In the genomic region with DNA sequence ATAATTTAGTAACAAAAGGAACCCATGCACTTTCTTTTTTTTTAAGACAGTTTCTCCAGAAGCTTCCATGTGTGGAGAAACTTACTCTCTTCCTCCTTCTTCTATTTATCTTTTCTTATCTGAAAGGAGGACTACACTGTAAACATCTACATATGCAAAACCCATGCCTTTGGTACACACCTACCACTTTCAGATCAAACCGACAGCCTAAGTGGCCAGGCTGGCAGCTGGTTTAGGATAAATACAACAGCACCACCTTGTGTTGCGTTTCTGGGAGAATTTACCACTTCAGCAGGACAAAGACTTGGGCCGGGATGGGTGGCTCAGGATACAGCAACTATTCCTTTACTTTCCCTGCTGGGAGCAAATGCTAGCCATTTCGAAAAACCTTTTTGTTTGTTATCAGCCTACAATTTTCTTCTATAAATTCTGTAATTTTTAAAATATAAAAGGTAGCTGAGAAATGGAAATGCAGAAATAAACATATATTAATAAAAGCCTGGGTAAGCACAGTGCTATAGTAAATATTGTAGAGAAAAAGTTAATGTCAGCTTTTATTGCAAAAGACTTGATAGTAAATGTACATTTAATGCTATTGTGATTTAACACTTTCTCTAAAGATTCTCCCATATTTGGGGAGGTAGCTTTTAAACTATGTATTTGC, we compare ENCODE assay signal across 8 cellular contexts.
DNase-seq lines count a peak whose midpoint lies in the region; ATAC-seq, FAIRE-seq and TF ChIP-seq lines count a peak whose summit lies in the region.

No MANE protein-coding gene starts in this region.

- no peak for TF ChIP-seq EP300 in HepG2 (IDR thresholded peaks at IDR 0.05; ENCODE audit: low read depth in 2 of 2, low read length in 2 of 2)
- TF ChIP-seq EP300 in HepG2 (CRISPR knock-in tag; IDR thresholded peaks at IDR 0.05; ENCODE audit: borderline replicate concordance) = no peak

- POLR2A ChIA-PET in HepG2 (lab: Yijun Ruan, JAX) = interaction anchor here (0.6 to 3.4 kb wide), 3 partner anchors 76 to 181 kb away, joined by 3 to 14 read pairs (median 5); no protein-coding TSS in a partner anchor

- no peak overlapping the region for H2AFZ ChIP-seq in HepG2 (ENCODE audit: low read length)

- peak; percentile 88 for TF ChIP-seq RAD21 in HepG2 (CRISPR knock-in tag; IDR thresholded peaks at IDR 0.05)

- H3K79me2 ChIP-seq in HepG2 (ENCODE audit: insufficient read depth, low read length) = no peaks in the 10 kb centered on the region

- TF ChIP-seq CTCF in colonic mucosa (IDR thresholded peaks at IDR 0.05) = peak; percentile 70
- peak; percentile 95 for TF ChIP-seq CTCF in HepG2 (CRISPR knock-in tag; IDR thresholded peaks at IDR 0.05)

- no peak overlapping the region for H3K27ac ChIP-seq in CD4-positive, CD25-positive, alpha-beta regulatory T cell (ENCODE audit: insufficient read depth, low read length, poor library complexity, severe bottlenecking)
- H3K27ac ChIP-seq in colonic mucosa = peak overlapping the region; percentile 28
- H3K27ac ChIP-seq in HepG2 (ENCODE audit: extremely low read length, insufficient read depth, low read length) = peak overlapping the region; percentile 28

- CTCF ChIA-PET in HepG2 (lab: Yijun Ruan, JAX; ENCODE audit: low intra/inter-chr PET ratio, low total read pairs) = interaction anchor here (1.0 to 1.9 kb wide), 3 partner anchors 113 to 495 kb away, joined by 3 to 13 read pairs (median 8); no protein-coding TSS in a partner anchor

- peak; percentile 80 to 88 for ATAC-seq in CD4-positive, CD25-positive, alpha-beta regulatory T cell (ENCODE audit: low read depth in 2 of 2)
- ATAC-seq in GM19372 (IDR thresholded peaks at IDR 0.05; ENCODE audit: low read depth, unreplicated experiment) = peak; percentile 58
- peak; percentile 68 for ATAC-seq in HG03442 (IDR thresholded peaks at IDR 0.05; ENCODE audit: unreplicated experiment)
- ATAC-seq in HepG2 = peak; percentile 99

- WGBS in HepG2 (ENCODE audit: low lambda C conversion rate) = 0% methylated on average over 4 of the region's 4 CpGs

- no peak overlapping the region for H3K4me3 ChIP-seq in CD4-positive, CD25-positive, alpha-beta regulatory T cell (ENCODE audit: low read depth, low read length)
- H3K4me3 ChIP-seq in colonic mucosa (no peak overlapping the region), HepG2 (replicated peaks in 1 of 3; ENCODE audit: insufficient read depth in 1 of 3, low read depth in 2 of 3, low read length in 3 of 3) (no peak overlapping the region; a peak in 1 of 6 replicates)

- no peaks in the 10 kb centered on the region for H3K36me3 Mint-ChIP-seq in CD4-positive, CD25-positive, alpha-beta regulatory T cell
- H3K36me3 Mint-ChIP-seq in activated CD4-positive, alpha-beta T cell treated with anti-CD3 and anti-CD28 coated beads, Interleukin-2, amount 10 ng/mL, durations not matched to agents 24 days and 14 days (ENCODE audit: low read depth) = no peaks in the 10 kb centered on the region

- intact Hi-C loops in activated CD4-positive, alpha-beta T cell treated with anti-CD3 and anti-CD28 coated beads, Interleukin-2, amount 10 ng/mL, durations not matched to agents 24 days and 14 days (cut with micrococcal nuclease) = loop anchor here (1.0 to 5.0 kb wide), 6 partner anchors 45 to 1137 kb away; partner anchors contain the start of gene PDS5B
- intact Hi-C loops in colonic mucosa (cut with DNase I) (loop anchor here (5.0 kb wide), 1 partner anchor 162 kb away; no protein-coding TSS in a partner anchor), HepG2 (cut with micrococcal nuclease; ENCODE audit: unreplicated experiment) (loop anchor here (1.0 to 5.0 kb wide), 7 partner anchors 45 to 495 kb away; no protein-coding TSS in a partner anchor)

- DNase-seq in CD4-positive, CD25-positive, alpha-beta regulatory T cell = peak; percentile 56 to 87 (median 71)
- DNase-seq in NCI-H524 treated with DMSO at 0.1 percent for 48 hours (lab: John Stamatoyannopoulos, UW) = peak; percentile 44
- peak; percentile 90 for DNase-seq in activated CD4-positive, alpha-beta T cell treated with anti-CD3 and anti-CD28 coated beads, Interleukin-2, amount 10 ng/mL, durations not matched to agents 24 days and 14 days
- peak; percentile 84 for DNase-seq in colonic mucosa
- peak; percentile 83 for DNase-seq in HepG2 (ENCODE audit: low spot score)
- DNase-seq in stimulated activated CD4-positive, alpha-beta T cell treated with anti-CD3 and anti-CD28 coated beads, Interleukin-4, amount 100 ng/mL, for 48 hours (ENCODE audit: low read depth in 2 of 2) = peak; percentile 35 to 52

- no peaks in the 10 kb centered on the region for H3K27me3 ChIP-seq in CD4-positive, CD25-positive, alpha-beta regulatory T cell (ENCODE audit: control insufficient read depth, insufficient read depth, low read length)
- H3K27me3 ChIP-seq in colonic mucosa (no peaks in the 10 kb centered on the region), HepG2 (ENCODE audit: control insufficient read depth in 1 of 2, insufficient read depth in 2 of 2, low read length in 2 of 2) (no peaks in the 10 kb centered on the region)

- peak overlapping the region in 2 of 4 donors; percentile 45 to 66 for H3K4me3 Mint-ChIP-seq in CD4-positive, CD25-positive, alpha-beta regulatory T cell
- no peak overlapping the region for H3K4me3 Mint-ChIP-seq in activated CD4-positive, alpha-beta T cell treated with anti-CD3 and anti-CD28 coated beads, Interleukin-2, amount 10 ng/mL, durations not matched to agents 24 days and 14 days

- H3K27me3 Mint-ChIP-seq in CD4-positive, CD25-positive, alpha-beta regulatory T cell = no peaks in the 10 kb centered on the region
- no peaks in the 10 kb centered on the region for H3K27me3 Mint-ChIP-seq in activated CD4-positive, alpha-beta T cell treated with anti-CD3 and anti-CD28 coated beads, Interleukin-2, amount 10 ng/mL, durations not matched to agents 24 days and 14 days

- in situ Hi-C loops in HepG2 (cut with HindIII; ENCODE audit: extremely low pct_ligation_motif_present, low pct_unique_long_range_greater_than_20kb) = loop anchor here (5.0 to 10.0 kb wide), 3 partner anchors 109 to 499 kb away; no protein-coding TSS in a partner anchor

- H3K9ac ChIP-seq in colonic mucosa (ENCODE audit: low read depth in 2 of 2, low read length in 2 of 2) = no peak overlapping the region
- no peak overlapping the region for H3K9ac ChIP-seq in HepG2 (ENCODE audit: insufficient read depth, low read depth, low read length)

- peak overlapping the region; percentile 43 for H3K4me2 ChIP-seq in HepG2 (ENCODE audit: low read depth, low read length)

- no peaks in the 10 kb centered on the region for H3K9me3 ChIP-seq in CD4-positive, CD25-positive, alpha-beta regulatory T cell (ENCODE audit: control insufficient read depth in 2 of 2, low read length in 2 of 2)
- H3K9me3 ChIP-seq in colonic mucosa (no peaks in the 10 kb centered on the region), HepG2 (ENCODE audit: low read length) (0 out of 2 replicates have a peak, but pooled peaks cover 6% of the 10 kb centered on the region)

- BruUV-seq in HepG2 (replicated peaks; lab: Mats Ljungman, UMichigan) = no TSS peak

- H3K27ac Mint-ChIP-seq in CD4-positive, CD25-positive, alpha-beta regulatory T cell = peak overlapping the region in 2 of 3 donors; percentile 74 to 83
- peak overlapping the region; percentile 76 for H3K27ac Mint-ChIP-seq in activated CD4-positive, alpha-beta T cell treated with anti-CD3 and anti-CD28 coated beads, Interleukin-2, amount 10 ng/mL, durations not matched to agents 24 days and 14 days

- no peaks in the 10 kb centered on the region for H3K36me3 ChIP-seq in CD4-positive, CD25-positive, alpha-beta regulatory T cell (ENCODE audit: control insufficient read depth, insufficient read depth, low read length)
- H3K36me3 ChIP-seq in colonic mucosa (no peaks in the 10 kb centered on the region), HepG2 (replicated peaks in 1 of 2; ENCODE audit: control insufficient read depth in 1 of 2, insufficient read depth in 2 of 2, low read length in 2 of 2) (no peaks in the 10 kb centered on the region)

- peaks cover 0 to 2% (median 0%) of the 10 kb centered on the region in 7 donors for H3K9me3 Mint-ChIP-seq in CD4-positive, CD25-positive, alpha-beta regulatory T cell
- peaks cover 4% of the 10 kb centered on the region for H3K9me3 Mint-ChIP-seq in activated CD4-positive, alpha-beta T cell treated with anti-CD3 and anti-CD28 coated beads, Interleukin-2, amount 10 ng/mL, durations not matched to agents 24 days and 14 days

- peaks cover 11% of the 10 kb centered on the region for H3K4me1 ChIP-seq in CD4-positive, CD25-positive, alpha-beta regulatory T cell (ENCODE audit: control insufficient read depth, insufficient read depth, low read length, poor library complexity, severe bottlenecking)
- H3K4me1 ChIP-seq in colonic mucosa (peaks cover 6% of the 10 kb centered on the region), HepG2 (ENCODE audit: insufficient read depth, low read length) (peaks cover 28% of the 10 kb centered on the region)

- H4K20me1 ChIP-seq in HepG2 (ENCODE audit: insufficient read depth, low read length) = no peaks in the 10 kb centered on the region

- FAIRE-seq in HepG2 (lab: Jason Lieb, UNC) = peak; percentile 96

- H3K4me1 Mint-ChIP-seq in CD4-positive, CD25-positive, alpha-beta regulatory T cell = peaks cover 15 to 26% (median 21%) of the 10 kb centered on the region in 4 donors
- H3K4me1 Mint-ChIP-seq in activated CD4-positive, alpha-beta T cell treated with anti-CD3 and anti-CD28 coated beads, Interleukin-2, amount 10 ng/mL, durations not matched to agents 24 days and 14 days = peaks cover 26% of the 10 kb centered on the region

- TF ChIP-seq POLR2A in HepG2 (IDR thresholded peaks at IDR 0.05; ENCODE audit: insufficient read depth in 1 of 2, low read depth in 2 of 2, low read length in 2 of 2) = no peak

TF ChIP-seq in HepG2, 621 proteins besides CTCF, POLR2A, EP300 and RAD21 (continues in another document):
- TF ChIP-seq SOX13 (IDR thresholded peaks at IDR 0.05) = no peak
- TF ChIP-seq SOX13 (CRISPR knock-in tag; conservative IDR thresholded peaks at IDR 0.05 in 1 of 2, IDR thresholded peaks at IDR 0.05 in 1 of 2) = peak in 1 of 2 experiments; percentile 33; a peak in 1 of 4 replicates
- TF ChIP-seq MXI1 (IDR thresholded peaks at IDR 0.05; ENCODE audit: borderline replicate concordance, low read depth, low read length) = no peak
- TF ChIP-seq ATAD3A (CRISPR knock-in tag; IDR thresholded peaks at IDR 0.05) = no peak
- TF ChIP-seq ZNF124 (CRISPR knock-in tag; IDR thresholded peaks at IDR 0.05) = no peak
- TF ChIP-seq YEATS2 (CRISPR knock-in tag; IDR thresholded peaks at IDR 0.05; ENCODE audit: borderline replicate concordance) = 0 out of 2 replicates have a peak, but pooled peaks have one; percentile 31
- no peak for TF ChIP-seq PHB2 (IDR thresholded peaks at IDR 0.05; ENCODE audit: partially characterized antibody)
